In genomic region chr20:2524435-2525272, GRCh38 we compare ENCODE assay signal across 1 cellular context.
TF ChIP-seq lines count a peak whose summit lies in the region.

No MANE protein-coding gene starts in this region.

TF ChIP-seq in WTC11, 78 proteins besides CTCF, POLR2A, EP300 and RAD21 (continued from another document):
- no peak for TF ChIP-seq CBFB (CRISPR knock-in tag; IDR thresholded peaks at IDR 0.05; ENCODE audit: low read depth)
- no peak for TF ChIP-seq ZMAT4 (CRISPR knock-in tag; IDR thresholded peaks at IDR 0.05)
- peak; percentile 62 for TF ChIP-seq GABPB1 (CRISPR knock-in tag; IDR thresholded peaks at IDR 0.05)
- TF ChIP-seq GRHL2 (CRISPR knock-in tag; IDR thresholded peaks at IDR 0.05; ENCODE audit: insufficient replicate concordance, severe bottlenecking): no peak
- TF ChIP-seq FOXP4 (CRISPR knock-in tag; IDR thresholded peaks at IDR 0.05): no peak
- peak; percentile 58; the same call in 1 of the 2 replicates for TF ChIP-seq ZBTB21 (CRISPR knock-in tag; IDR thresholded peaks at IDR 0.05; ENCODE audit: borderline replicate concordance)
- TF ChIP-seq ETV6 (CRISPR knock-in tag; IDR thresholded peaks at IDR 0.05): peak; percentile 49; the same call in 1 of the 2 replicates
- no peak for TF ChIP-seq EMX1 (CRISPR knock-in tag; IDR thresholded peaks at IDR 0.05)
- peak; percentile 63; the same call in 1 of the 2 replicates for TF ChIP-seq SP1 (CRISPR knock-in tag; conservative IDR thresholded peaks at IDR 0.05)
- TF ChIP-seq ATF2 (CRISPR knock-in tag; IDR thresholded peaks at IDR 0.05; ENCODE audit: borderline replicate concordance, low read depth): no peak
- TF ChIP-seq CREB1 (CRISPR knock-in tag; IDR thresholded peaks at IDR 0.05): no peak
- no peak for TF ChIP-seq ZNF396 (CRISPR knock-in tag; IDR thresholded peaks at IDR 0.05; ENCODE audit: borderline replicate concordance)
- TF ChIP-seq NFYB (CRISPR knock-in tag; conservative IDR thresholded peaks at IDR 0.05; ENCODE audit: low read depth): no peak
